Comparison of ENCODE assay signal across 5 cellular contexts in the genomic region with DNA sequence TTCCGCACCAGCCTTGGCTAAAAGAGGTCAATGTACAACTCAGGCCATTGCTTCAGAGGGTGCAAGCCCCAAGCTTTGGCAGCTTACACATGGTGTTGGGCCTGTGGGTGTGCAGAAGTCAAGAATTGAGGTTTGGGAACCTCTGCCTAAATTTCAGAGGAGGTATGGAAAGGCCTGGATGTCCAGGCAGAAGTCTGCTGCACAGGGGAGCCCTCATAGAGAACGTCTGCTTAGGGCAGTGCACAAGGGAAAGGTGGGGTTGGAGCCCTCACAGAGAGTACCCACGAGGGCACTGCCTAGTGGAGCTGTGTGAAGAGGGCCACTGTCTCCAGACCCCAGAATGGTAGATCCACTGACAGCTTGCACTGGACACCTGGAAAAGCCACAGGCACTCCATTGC. TPM values are rescaled to one million over a fixed set of nuclear protein-coding genes. Genes with fewer than 3 reads are reported as not detected.
DNase-seq lines count a peak whose midpoint lies in the region; ATAC-seq, FAIRE-seq and TF ChIP-seq lines count a peak whose summit lies in the region.
"Not testable (repeated sequence)": the region's sequence is repeated elsewhere in the genome, so short reads cannot be mapped to it uniquely, and the experiment has no call there.

No MANE protein-coding gene starts in this region.

- H2BK15ac ChIP-seq in mesendoderm (replicated peaks; ENCODE audit: low read depth) = not testable (repeated sequence)

- H4K5ac ChIP-seq in mesendoderm (ENCODE audit: low read length) = not testable (repeated sequence)

- not testable (repeated sequence) for H4K8ac ChIP-seq in mesendoderm (ENCODE audit: low read depth, low read length)

- not testable (repeated sequence) for BruUV-seq in GM12878 (replicated peaks; lab: Mats Ljungman, UMichigan)

- TF ChIP-seq EP300 in GM12878 (IDR thresholded peaks at IDR 0.05; ENCODE audit: borderline replicate concordance in 1 of 2, control insufficient read depth in 1 of 2, low read depth in 2 of 2, low read length in 2 of 2) = not testable (repeated sequence)

- not testable (repeated sequence) for FAIRE-seq in GM12878 (lab: Jason Lieb, UNC)

- not testable (repeated sequence) for H3K4me2 ChIP-seq in DND-41 (ENCODE audit: insufficient read depth, low read length); GM12878 (ENCODE audit: control insufficient read depth, insufficient read depth); mesendoderm (ENCODE audit: low read length)

- not testable (repeated sequence) for H3K18ac ChIP-seq in mesendoderm (ENCODE audit: low read length)

- not testable (repeated sequence) for TF ChIP-seq RAD21 in GM12878 (IDR thresholded peaks at IDR 0.05; ENCODE audit: insufficient read depth, low read depth, low read length)

- not testable (repeated sequence) for H3K23ac ChIP-seq in mesendoderm (ENCODE audit: low read length)

- not testable (repeated sequence) for H2AK5ac ChIP-seq in mesendoderm (ENCODE audit: low read length)

- not testable (repeated sequence) for H3K36me3 ChIP-seq in DND-41 (ENCODE audit: insufficient read depth, low read length); HEK293 (ENCODE audit: control insufficient read depth in 2 of 2, insufficient read depth in 1 of 2, low read length in 2 of 2); GM12878 (ENCODE audit: control insufficient read depth in 2 of 2, insufficient read depth in 2 of 2, low read length in 1 of 2); mesendoderm (ENCODE audit: control insufficient read depth, insufficient read depth, low read length)

- in situ Hi-C loops in GM12878 (cut with MboI) = not testable (repeated sequence)

- peak; percentile 12 for DNase-seq in DMS 273 (lab: John Stamatoyannopoulos, UW; ENCODE audit: unreplicated experiment)
- peak; percentile 6 for DNase-seq in DND-41
- not testable (repeated sequence) for DNase-seq in GM12878 (ENCODE audit: low read depth, low spot score)
- DNase-seq in mesendoderm = peak; percentile 13

- H3K56ac ChIP-seq in mesendoderm (ENCODE audit: low read length) = not testable (repeated sequence)

- H2BK5ac ChIP-seq in mesendoderm (ENCODE audit: low read length) = not testable (repeated sequence)

- not testable (repeated sequence) for H2BK120ac ChIP-seq in mesendoderm (ENCODE audit: low read depth, low read length)

- H3K27me3 ChIP-seq in DND-41 (ENCODE audit: insufficient read depth, low read length, poor library complexity); GM12878 (replicated peaks in 1 of 2; ENCODE audit: control insufficient read depth in 2 of 2, insufficient read depth in 2 of 2, low read length in 1 of 2); mesendoderm (ENCODE audit: insufficient read depth, low read length, poor library complexity): not testable (repeated sequence)

- CTCF ChIA-PET in HEK293 (lab: Yijun Ruan, JAX); GM12878 (lab: Yijun Ruan, JAX): not testable (repeated sequence)

- WGBS in GM12878 (ENCODE audit: insufficient coverage, insufficient replicate concordance, low lambda C conversion rate, missing lambda C conversion rate) = 42% methylated on average over 3 of the region's 3 CpGs
- WGBS in mesendoderm (ENCODE audit: extremely low coverage, insufficient coverage, low lambda C conversion rate) = no CpG with 5 or more reads among the region's 3 CpGs

- not testable (repeated sequence) for H4K20me1 ChIP-seq in DND-41 (ENCODE audit: insufficient read depth, low read length); GM12878 (ENCODE audit: control insufficient read depth, insufficient read depth)

- H3K9me3 ChIP-seq in DND-41 (ENCODE audit: insufficient read depth, low read length, severe bottlenecking) = peaks cover 11% of the 10 kb centered on the region
- H3K9me3 ChIP-seq in HEK293 (ENCODE audit: control insufficient read depth, insufficient read depth, low read depth, low read length); GM12878 (replicated peaks; ENCODE audit: control insufficient read depth, insufficient read depth, low read length): not testable (repeated sequence)

- H3K4me3 ChIP-seq in DND-41 (ENCODE audit: low read depth in 1 of 2, low read length in 2 of 2); HEK293 (ENCODE audit: low read depth, low read length); GM12878; mesendoderm (ENCODE audit: low read length): not testable (repeated sequence)

- SMC1A ChIA-PET in GM12878 (lab: Charles Lee; ENCODE audit: uncharacterized antibody, unreplicated experiment) = not testable (repeated sequence)

- TF ChIP-seq POLR2A in GM12878 (IDR thresholded peaks at IDR 0.05; ENCODE audit: low read depth, low read length) = not testable (repeated sequence)

- intact Hi-C loops in GM12878 (cut with micrococcal nuclease; ENCODE audit: unreplicated experiment) = not testable (repeated sequence)

- POLR2A ChIA-PET in HEK293 (lab: Yijun Ruan, JAX); GM12878 (lab: Charles Lee): not testable (repeated sequence)

- not testable (repeated sequence) for H3K9ac ChIP-seq in DND-41 (ENCODE audit: low read depth, low read length); GM12878 (ENCODE audit: control insufficient read depth, insufficient read depth, low read length); mesendoderm (ENCODE audit: low read length)

- H3K4ac ChIP-seq in mesendoderm (ENCODE audit: low read depth, low read length) = not testable (repeated sequence)

- not testable (repeated sequence) for ATAC-seq in DND-41 (ENCODE audit: insufficient read depth, low read depth); GM12878

- not testable (repeated sequence) for TF ChIP-seq CTCF in DND-41 (IDR thresholded peaks at IDR 0.05; ENCODE audit: borderline replicate concordance, extremely low read depth, low read length, poor library complexity, severe bottlenecking); HEK293 (tag by site-specific recombination; IDR thresholded peaks at IDR 0.05); GM12878 (IDR thresholded peaks at IDR 0.05 in 2 of 3, conservative IDR thresholded peaks at IDR 0.05 in 1 of 3; ENCODE audit: control insufficient read depth in 2 of 3, extremely low read depth in 1 of 3, insufficient read depth in 1 of 3, low read depth in 3 of 3, low read length in 3 of 3)

- RAD21 ChIA-PET in GM12878 (lab: Charles Lee; ENCODE audit: unreplicated experiment) = not testable (repeated sequence)

- not testable (repeated sequence) for H3K27ac ChIP-seq in DND-41 (ENCODE audit: low read length); HEK293 (ENCODE audit: extremely low read depth, low read depth, low read length); GM12878 (ENCODE audit: control insufficient read depth, insufficient read depth); mesendoderm (ENCODE audit: low read depth, low read length)

- not testable (repeated sequence) for H2AFZ ChIP-seq in DND-41 (ENCODE audit: low read depth, low read length); GM12878 (ENCODE audit: control insufficient read depth, low read depth, low read length)

- H3K79me1 ChIP-seq in mesendoderm (ENCODE audit: low read length) = not testable (repeated sequence)

- not testable (repeated sequence) for H3K4me1 ChIP-seq in DND-41 (ENCODE audit: insufficient read depth, low read length); HEK293 (ENCODE audit: control insufficient read depth, insufficient read depth, low read length); GM12878 (ENCODE audit: control insufficient read depth, insufficient read depth, low read length); mesendoderm (ENCODE audit: control insufficient read depth, low read depth, low read length)

- H3K79me2 ChIP-seq in DND-41 (ENCODE audit: insufficient read depth, low read length); GM12878 (ENCODE audit: control insufficient read depth, insufficient read depth, low read length); mesendoderm (ENCODE audit: control insufficient read depth, insufficient read depth, low read length): not testable (repeated sequence)

TF ChIP-seq in HEK293, 187 proteins besides CTCF, POLR2A, EP300 and RAD21 (continues in another document):
- TF ChIP-seq SETDB1 (IDR thresholded peaks at IDR 0.05; ENCODE audit: insufficient read length, low read length) = peak; percentile 81

TF ChIP-seq in GM12878, 131 proteins besides CTCF, POLR2A, EP300 and RAD21:
- 0 out of 2 replicates have a peak, but pooled peaks have one; percentile 30 for TF ChIP-seq CBX5 (IDR thresholded peaks at IDR 0.05; ENCODE audit: low read depth)

RNA-seq across cellular contexts. Expression of a gene that starts 13.7 kb away (rescaled TPM):
- total RNA-seq in GM12878 (2013; cell fraction: nucleolus; rRNA removed) = 20.6 and 22.1 TPM in 2 replicates
- total RNA-seq in GM12878 (2014; rRNA removed) (7.7 and 9.5 TPM in 2 replicates), GM12878 (2014; rRNA removed; fragmentation: Illumina TruSeq; extraction: Trizol) (9.0 and 9.3 TPM in 2 replicates), GM12878 (2021) (8.4 and 8.6 TPM in 2 replicates)
- polyA plus RNA-seq in GM12878 (2011; ENCODE audit: low read depth) = 4.0 TPM
- polyA plus RNA-seq in GM12878 (2011; rRNA removed) (8.8 and 10.6 TPM in 2 replicates), GM12878 (2014; fragmentation: Illumina TruSeq; extraction: Trizol) (9.3 and 10.8 TPM in 2 replicates), GM12878 (2014; fragmentation: Nextera tagmentation; extraction: Ambion mirVana) (1 to 10 TPM; 2.9 to 3.4 TPM), GM12878 (2014; rRNA removed) (6.0 and 7.0 TPM in 2 replicates), GM12878 (2016; fragmentation: Nextera tagmentation; extraction: Ambion mirVana) (10 to 100 TPM; 11.4 to 12.4 TPM)
- polyA plus RNA-seq in GM12878 (2011; cell fraction: cytosol; rRNA removed) = 4.6 and 5.3 TPM in 2 replicates
- 8.7 and 8.9 TPM in 2 replicates for polyA plus RNA-seq in GM12878 (2011; cell fraction: nucleus; rRNA removed)
- 4.8 TPM in 2 replicates for polyA plus RNA-seq in GM12878 (2012)
- polyA minus RNA-seq in GM12878 (2011; rRNA and poly(A)+ RNA removed) = 10.0 and 11.4 TPM in 2 replicates
- 2.9 and 4.3 TPM in 2 replicates for polyA minus RNA-seq in GM12878 (2011; cell fraction: cytosol; rRNA and poly(A)+ RNA removed)
- polyA minus RNA-seq in GM12878 (2011; cell fraction: nucleus; rRNA and poly(A)+ RNA removed) = 6.3 and 9.9 TPM in 2 replicates
- 2.9 TPM for polyA plus RNA-seq in mesendoderm (2013, experiment 1 of 2)
- polyA plus RNA-seq in mesendoderm (2013, experiment 2 of 2) = 2.5 TPM
